Comparison of ENCODE assay signal across 2 cellular contexts in the genomic region with DNA sequence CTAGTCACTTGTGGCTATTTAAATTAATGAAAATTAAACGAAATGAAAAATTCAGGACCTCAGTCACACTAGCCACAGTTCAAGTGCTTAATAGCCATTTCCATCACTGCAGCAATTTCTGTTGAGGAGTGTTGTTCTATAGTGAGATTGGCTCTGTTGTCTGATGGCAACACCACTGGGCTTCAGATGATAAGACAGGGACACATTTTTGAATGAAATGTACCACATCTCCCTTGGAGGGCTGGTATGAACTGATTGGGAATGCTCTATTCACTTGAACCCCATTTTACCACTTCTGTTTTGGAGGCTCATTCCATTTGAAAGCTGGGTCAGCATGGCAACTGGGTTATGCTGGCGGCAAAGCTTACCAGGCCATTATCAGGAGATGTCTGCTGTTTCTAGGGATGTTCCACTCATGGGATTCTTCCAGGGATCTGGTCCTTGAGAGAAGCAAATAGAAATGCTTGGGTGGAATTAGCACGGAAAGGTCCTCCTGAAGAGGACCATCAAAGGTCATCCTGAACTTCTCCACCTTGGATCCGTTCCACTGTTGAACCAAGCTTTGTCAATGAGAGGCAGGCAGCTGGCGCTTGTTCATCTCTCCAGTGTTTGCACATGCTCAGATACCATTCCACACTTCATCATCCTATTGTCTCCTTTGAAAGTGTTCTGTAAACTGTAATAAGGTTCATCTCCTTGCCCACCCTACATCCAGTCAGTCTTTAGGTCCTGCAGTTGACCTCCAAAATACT.
TF ChIP-seq lines count a peak whose summit lies in the region.

No MANE protein-coding gene starts in this region.

TF ChIP-seq in A549, 52 proteins besides CTCF, POLR2A, EP300 and RAD21:
- TF ChIP-seq FOXS1 (CRISPR knock-in tag; IDR thresholded peaks at IDR 0.05) (no peak), RFX5 (IDR thresholded peaks at IDR 0.05) (no peak), MAFK (IDR thresholded peaks at IDR 0.05; ENCODE audit: partially characterized antibody) (no peak), CEBPB (IDR thresholded peaks at IDR 0.05) (no peak), HDAC2 (IDR thresholded peaks at IDR 0.05) (no peak), NFE2L2 (conservative IDR thresholded peaks at IDR 0.05; ENCODE audit: low read length) (no peak), ZSCAN20 (CRISPR knock-in tag; IDR thresholded peaks at IDR 0.05) (no peak), ZNF302 (CRISPR knock-in tag; IDR thresholded peaks at IDR 0.05) (no peak), BHLHE40 (IDR thresholded peaks at IDR 0.05; ENCODE audit: low read depth, low read length) (no peak)
- TF ChIP-seq, protein P1, sequence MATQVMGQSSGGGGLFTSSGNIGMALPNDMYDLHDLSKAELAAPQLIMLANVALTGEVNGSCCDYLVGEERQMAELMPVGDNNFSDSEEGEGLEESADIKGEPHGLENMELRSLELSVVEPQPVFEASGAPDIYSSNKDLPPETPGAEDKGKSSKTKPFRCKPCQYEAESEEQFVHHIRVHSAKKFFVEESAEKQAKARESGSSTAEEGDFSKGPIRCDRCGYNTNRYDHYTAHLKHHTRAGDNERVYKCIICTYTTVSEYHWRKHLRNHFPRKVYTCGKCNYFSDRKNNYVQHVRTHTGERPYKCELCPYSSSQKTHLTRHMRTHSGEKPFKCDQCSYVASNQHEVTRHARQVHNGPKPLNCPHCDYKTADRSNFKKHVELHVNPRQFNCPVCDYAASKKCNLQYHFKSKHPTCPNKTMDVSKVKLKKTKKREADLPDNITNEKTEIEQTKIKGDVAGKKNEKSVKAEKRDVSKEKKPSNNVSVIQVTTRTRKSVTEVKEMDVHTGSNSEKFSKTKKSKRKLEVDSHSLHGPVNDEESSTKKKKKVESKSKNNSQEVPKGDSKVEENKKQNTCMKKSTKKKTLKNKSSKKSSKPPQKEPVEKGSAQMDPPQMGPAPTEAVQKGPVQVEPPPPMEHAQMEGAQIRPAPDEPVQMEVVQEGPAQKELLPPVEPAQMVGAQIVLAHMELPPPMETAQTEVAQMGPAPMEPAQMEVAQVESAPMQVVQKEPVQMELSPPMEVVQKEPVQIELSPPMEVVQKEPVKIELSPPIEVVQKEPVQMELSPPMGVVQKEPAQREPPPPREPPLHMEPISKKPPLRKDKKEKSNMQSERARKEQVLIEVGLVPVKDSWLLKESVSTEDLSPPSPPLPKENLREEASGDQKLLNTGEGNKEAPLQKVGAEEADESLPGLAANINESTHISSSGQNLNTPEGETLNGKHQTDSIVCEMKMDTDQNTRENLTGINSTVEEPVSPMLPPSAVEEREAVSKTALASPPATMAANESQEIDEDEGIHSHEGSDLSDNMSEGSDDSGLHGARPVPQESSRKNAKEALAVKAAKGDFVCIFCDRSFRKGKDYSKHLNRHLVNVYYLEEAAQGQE (IDR thresholded peaks at IDR 0.05), result no peak

TF ChIP-seq in IMR-90, 13 proteins besides CTCF, POLR2A, EP300 and RAD21:
- TF ChIP-seq SMC3 (IDR thresholded peaks at IDR 0.05; ENCODE audit: low read depth, low read length), result no peak
- TF ChIP-seq, protein P2, sequence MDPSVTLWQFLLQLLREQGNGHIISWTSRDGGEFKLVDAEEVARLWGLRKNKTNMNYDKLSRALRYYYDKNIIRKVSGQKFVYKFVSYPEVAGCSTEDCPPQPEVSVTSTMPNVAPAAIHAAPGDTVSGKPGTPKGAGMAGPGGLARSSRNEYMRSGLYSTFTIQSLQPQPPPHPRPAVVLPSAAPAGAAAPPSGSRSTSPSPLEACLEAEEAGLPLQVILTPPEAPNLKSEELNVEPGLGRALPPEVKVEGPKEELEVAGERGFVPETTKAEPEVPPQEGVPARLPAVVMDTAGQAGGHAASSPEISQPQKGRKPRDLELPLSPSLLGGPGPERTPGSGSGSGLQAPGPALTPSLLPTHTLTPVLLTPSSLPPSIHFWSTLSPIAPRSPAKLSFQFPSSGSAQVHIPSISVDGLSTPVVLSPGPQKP (IDR thresholded peaks at IDR 0.05; ENCODE audit: borderline replicate concordance, low read depth, low read length), result no peak
- no peak for TF ChIP-seq MAFK (IDR thresholded peaks at IDR 0.05; ENCODE audit: low read depth, low read length)
- no peak for TF ChIP-seq RFX5 (IDR thresholded peaks at IDR 0.05; ENCODE audit: low read depth, low read length)
- no peak for TF ChIP-seq RCOR1 (IDR thresholded peaks at IDR 0.05; ENCODE audit: insufficient replicate concordance, low read length)
- TF ChIP-seq CEBPB (IDR thresholded peaks at IDR 0.05; ENCODE audit: low read depth, low read length), result no peak
- TF ChIP-seq CHD1 (IDR thresholded peaks at IDR 0.05; ENCODE audit: low read depth, low read length), result no peak
- TF ChIP-seq MXI1 (IDR thresholded peaks at IDR 0.05; ENCODE audit: borderline replicate concordance, low read depth, low read length), result no peak
- no peak for TF ChIP-seq NFE2L2 (IDR thresholded peaks at IDR 0.05; ENCODE audit: low read depth, low read length)
- no peak for TF ChIP-seq FOS (IDR thresholded peaks at IDR 0.05; ENCODE audit: low read depth, low read length)
- TF ChIP-seq, protein P3, sequence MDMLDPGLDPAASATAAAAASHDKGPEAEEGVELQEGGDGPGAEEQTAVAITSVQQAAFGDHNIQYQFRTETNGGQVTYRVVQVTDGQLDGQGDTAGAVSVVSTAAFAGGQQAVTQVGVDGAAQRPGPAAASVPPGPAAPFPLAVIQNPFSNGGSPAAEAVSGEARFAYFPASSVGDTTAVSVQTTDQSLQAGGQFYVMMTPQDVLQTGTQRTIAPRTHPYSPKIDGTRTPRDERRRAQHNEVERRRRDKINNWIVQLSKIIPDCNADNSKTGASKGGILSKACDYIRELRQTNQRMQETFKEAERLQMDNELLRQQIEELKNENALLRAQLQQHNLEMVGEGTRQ (IDR thresholded peaks at IDR 0.05; ENCODE audit: low read depth, low read length), result no peak
- TF ChIP-seq BHLHE40 (IDR thresholded peaks at IDR 0.05; ENCODE audit: low read depth, low read length), result no peak
